In the genomic region with DNA sequence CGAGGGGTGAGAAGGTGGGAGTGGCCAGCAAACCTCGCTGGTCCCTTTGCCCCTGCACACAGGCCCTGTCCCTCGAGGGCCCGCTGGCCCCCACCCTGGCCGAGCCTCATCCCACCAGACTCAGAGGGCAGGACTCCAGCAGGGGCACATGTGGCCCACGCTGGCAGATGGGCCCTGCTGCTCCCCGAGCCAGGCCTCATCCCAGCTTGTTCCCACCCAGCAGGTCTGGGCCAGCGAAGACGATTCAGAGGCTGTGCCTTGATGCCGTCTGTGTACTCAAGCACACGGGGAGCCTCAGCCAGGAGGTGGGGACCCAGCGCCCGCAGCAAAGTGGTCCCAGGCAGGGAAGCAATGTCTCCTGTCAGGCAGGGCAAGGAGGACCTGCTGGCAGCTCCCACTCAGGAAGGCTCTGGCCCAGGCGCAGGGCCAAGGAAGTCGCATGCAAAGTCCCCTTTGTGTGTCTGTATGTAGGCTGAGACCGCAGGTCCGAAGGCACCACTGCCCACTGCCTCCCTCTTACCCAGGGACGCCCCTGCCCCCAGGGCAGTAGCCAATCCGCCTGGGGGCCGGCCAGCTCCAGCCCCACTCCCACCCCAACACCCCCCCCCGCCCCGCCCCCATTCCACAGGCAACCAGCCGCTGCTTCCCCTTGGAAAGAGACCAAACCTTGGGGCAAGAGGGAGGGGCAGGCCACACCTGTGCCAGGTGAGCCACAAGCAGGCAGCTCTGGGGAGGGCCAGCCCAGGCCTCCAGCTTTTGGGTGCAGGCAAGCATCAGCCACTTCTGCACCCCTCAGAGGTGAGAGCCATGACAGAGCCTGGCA, we compare ENCODE assay signal across 18 cellular contexts. TPM values are rescaled to one million over a fixed set of nuclear protein-coding genes. Genes with fewer than 3 reads are reported as not detected.
DNase-seq lines count a peak whose midpoint lies in the region; ATAC-seq and TF ChIP-seq lines count a peak whose summit lies in the region.
"Had no signal": no experiment of that assay in that cellular context is flagged by ENCODE, and none has a peak within 500 bp of the region (broad histone marks: within the 10 kb centered on the region; RNA-seq: fewer than 3 reads in every experiment).

No MANE protein-coding gene starts in this region.

- H3K9me3 ChIP-seq in transverse colon (peaks cover 0 to 5% of the 10 kb centered on the region in 2 donors), ovary (no peaks in the 10 kb centered on the region)
- peaks cover 0 to 8% (median 0%) of the 10 kb centered on the region in 3 experiments for H3K9me3 ChIP-seq in naive thymus-derived CD4-positive, alpha-beta T cell (ENCODE audit: control insufficient read depth in 2 of 3, low read length in 3 of 3)
- H3K9me3 ChIP-seq: psoas muscle had no signal

- peak overlapping the region; percentile 72 to 79 (median 73) for H3K27ac ChIP-seq in transverse colon
- H3K27ac ChIP-seq in naive thymus-derived CD4-positive, alpha-beta T cell (ENCODE audit: low read depth, low read length): no peak overlapping the region
- H3K27ac ChIP-seq in ovary: no peak overlapping the region
- H3K27ac ChIP-seq: epithelial cell of prostate, psoas muscle had no signal

- TF ChIP-seq POLR2A in transverse colon (IDR thresholded peaks at IDR 0.05) (no peak), ovary (IDR thresholded peaks at IDR 0.05) (no peak)

- no peak overlapping the region for H3K4me3 Mint-ChIP-seq in glutamatergic neuron (ENCODE audit: unreplicated experiment)
- no peak overlapping the region for H3K4me3 Mint-ChIP-seq in naive thymus-derived CD4-positive, alpha-beta T cell
- H3K4me3 Mint-ChIP-seq: activated CD8-positive, alpha-beta T cell treated with anti-CD3 and anti-CD28 coated beads, Interleukin-2, amount 10 ng/mL, durations not matched to agents 7 days and 5 days; CD8-positive, alpha-beta memory T cell had no signal

- H3K27me3 ChIP-seq in transverse colon (no peaks in the 10 kb centered on the region), ovary (no peaks in the 10 kb centered on the region)
- H3K27me3 ChIP-seq in naive thymus-derived CD4-positive, alpha-beta T cell (ENCODE audit: control insufficient read depth in 2 of 2, insufficient read depth in 2 of 2, low read length in 2 of 2): no peaks in the 10 kb centered on the region

- H3K4me1 Mint-ChIP-seq in glutamatergic neuron (ENCODE audit: low read depth, unreplicated experiment): no peaks in the 10 kb centered on the region
- peaks cover 14 to 28% (median 19%) of the 10 kb centered on the region in 7 donors for H3K4me1 Mint-ChIP-seq in naive thymus-derived CD4-positive, alpha-beta T cell

- ATAC-seq in naive thymus-derived CD4-positive, alpha-beta T cell: no peak
- no peak for ATAC-seq in HG03521 (IDR thresholded peaks at IDR 0.05; ENCODE audit: unreplicated experiment)
- ATAC-seq: activated CD8-positive, alpha-beta T cell treated with anti-CD3 and anti-CD28 coated beads, Interleukin-2, amount 10 ng/mL, durations not matched to agents 7 days and 5 days; psoas muscle had no signal

- peaks cover 22 to 60% (median 58%) of the 10 kb centered on the region in 4 donors for H3K4me1 ChIP-seq in transverse colon
- peaks cover 0 to 13% of the 10 kb centered on the region in 2 donors for H3K4me1 ChIP-seq in naive thymus-derived CD4-positive, alpha-beta T cell (ENCODE audit: control insufficient read depth in 2 of 2, insufficient read depth in 2 of 2, low read length in 2 of 2)
- H3K4me1 ChIP-seq in ovary (ENCODE audit: insufficient read depth): no peaks in the 10 kb centered on the region
- H3K4me1 ChIP-seq: psoas muscle had no signal

- CTCF ChIA-PET in naive thymus-derived CD4-positive, alpha-beta T cell (lab: Charles Lee): no interaction called here

- H3K27me3 Mint-ChIP-seq in glutamatergic neuron (ENCODE audit: unreplicated experiment): peaks cover 13% of the 10 kb centered on the region
- H3K27me3 Mint-ChIP-seq in naive thymus-derived CD4-positive, alpha-beta T cell: peaks cover 0 to 5% (median 0%) of the 10 kb centered on the region in 5 donors

- intact Hi-C loops in transverse colon (cut with DNase I; ENCODE audit: low total_unique reads) (no loop called here), ovary (cut with DNase I) (loop anchor here in 1 of 4 donors (10.0 kb wide), 1 partner anchor 1495 kb away; no protein-coding TSS in a partner anchor)
- intact Hi-C loops in naive thymus-derived CD4-positive, alpha-beta T cell (cut with micrococcal nuclease): loop anchor here in 1 of 2 donors (5.0 kb wide), 1 partner anchor 78 kb away; no protein-coding TSS in a partner anchor

- no peak overlapping the region for H3K27ac Mint-ChIP-seq in glutamatergic neuron (ENCODE audit: unreplicated experiment)
- peak overlapping the region in 2 of 9 donors; percentile 5 to 16 for H3K27ac Mint-ChIP-seq in naive thymus-derived CD4-positive, alpha-beta T cell
- H3K27ac Mint-ChIP-seq: activated CD8-positive, alpha-beta T cell treated with anti-CD3 and anti-CD28 coated beads, Interleukin-2, amount 10 ng/mL, durations not matched to agents 7 days and 5 days; CD8-positive, alpha-beta memory T cell had no signal

- peaks cover 9% of the 10 kb centered on the region for H3K9me3 Mint-ChIP-seq in glutamatergic neuron (ENCODE audit: unreplicated experiment)
- peaks cover 0 to 22% (median 2%) of the 10 kb centered on the region in 11 donors for H3K9me3 Mint-ChIP-seq in naive thymus-derived CD4-positive, alpha-beta T cell

- peaks cover 2% of the 10 kb centered on the region for H3K36me3 Mint-ChIP-seq in glutamatergic neuron (ENCODE audit: unreplicated experiment)
- H3K36me3 Mint-ChIP-seq in naive thymus-derived CD4-positive, alpha-beta T cell: peaks cover 0 to 2% (median 0%) of the 10 kb centered on the region in 5 donors

- in situ Hi-C loops in transverse colon (cut with MboI; ENCODE audit: low pct_ligation_motif_present in 1 of 4, low pct_unique_long_range_greater_than_20kb in 1 of 4, low sequenced_read_pairs in 3 of 4): no loop called here

- TF ChIP-seq CTCF in glutamatergic neuron (IDR thresholded peaks at IDR 0.05; ENCODE audit: partially characterized antibody, unreplicated experiment) (no peak), transverse colon (IDR thresholded peaks at IDR 0.05) (no peak), ovary (IDR thresholded peaks at IDR 0.05) (no peak)

- POLR2A ChIA-PET in naive thymus-derived CD4-positive, alpha-beta T cell (lab: Charles Lee): no interaction called here

- H3K36me3 ChIP-seq in transverse colon: no peaks in the 10 kb centered on the region
- no peaks in the 10 kb centered on the region for H3K36me3 ChIP-seq in naive thymus-derived CD4-positive, alpha-beta T cell (ENCODE audit: control insufficient read depth in 2 of 3, insufficient read depth in 3 of 3, low read length in 3 of 3)
- no peaks in the 10 kb centered on the region for H3K36me3 ChIP-seq in ovary

- TF ChIP-seq EP300 in transverse colon (IDR thresholded peaks at IDR 0.05; ENCODE audit: low read depth) (no peak), ovary (IDR thresholded peaks at IDR 0.05) (no peak)

- WGBS in transverse colon (ENCODE audit: low coverage in 1 of 2), 2 donors: 15 to 42% methylated on average over 4 to 15 of the region's 23 CpGs
- WGBS in ovary, 3 donors: 16 to 30% (median 22%) methylated on average over 21 to 23 of the region's 23 CpGs

- H3K4me3 ChIP-seq in transverse colon (no peak overlapping the region), ovary (no peak overlapping the region)
- H3K4me3 ChIP-seq in naive thymus-derived CD4-positive, alpha-beta T cell (ENCODE audit: low read length): no peak overlapping the region
- H3K4me3 ChIP-seq: psoas muscle had no signal

- DNase-seq in NCI-H748 (lab: John Stamatoyannopoulos, UW; ENCODE audit: unreplicated experiment): peak; percentile 19
- no peak for DNase-seq in NCI-H748 treated with DMSO at 0.1 percent for 48 hours (lab: John Stamatoyannopoulos, UW)
- peak; percentile 76 for DNase-seq in NCI-H69 (lab: John Stamatoyannopoulos, UW)
- peak; percentile 58 for DNase-seq in glutamatergic neuron
- peak; percentile 78 for DNase-seq in transverse colon
- DNase-seq in naive thymus-derived CD4-positive, alpha-beta T cell: no peak
- DNase-seq in ovary: no peak
- DNase-seq: activated CD8-positive, alpha-beta T cell treated with anti-CD3 and anti-CD28 coated beads, Interleukin-2, amount 10 ng/mL, durations not matched to agents 7 days and 5 days; activated effector memory CD4-positive, alpha-beta T cell treated with anti-CD3 and anti-CD28 coated beads, Interleukin-2, amount 50 U/mL, for 16 hours; anterior cingulate cortex; CD8-positive, alpha-beta memory T cell; head of caudate nucleus; islet precursor cell; NCI-H2107; psoas muscle; SW 1271 had no signal

RNA-seq across cellular contexts. Expression of gene DEGS2, which starts 9.4 kb away (rescaled TPM):
- 0.34 TPM for total RNA-seq in glutamatergic neuron (ENCODE audit: unreplicated experiment)
- 10 to 100 TPM in 3 of 4 donors, 1 to 10 TPM in 1; 4.9 to 33.2 (median 23.7) TPM for total RNA-seq in transverse colon
- 1 to 10 TPM in 1 of 5 experiments, under 1 TPM in 3, not detected in 1; 0.19 to 1.0 (median 0.32) TPM for total RNA-seq in naive thymus-derived CD4-positive, alpha-beta T cell
- polyA plus RNA-seq in naive thymus-derived CD4-positive, alpha-beta T cell: 1 to 10 TPM in 1 of 2 donors, under 1 TPM in 1; 0.51 to 1.0 TPM
- 1 to 10 TPM in 4 of 7 donors, under 1 TPM in 3; 0.45 to 7.9 (median 2.9) TPM for total RNA-seq in ovary
- polyA plus RNA-seq in ovary: 1 to 10 TPM in 1 of 2 donors, not detected in 1; 1.8 TPM

Comparison
In these comparisons a context has a peak if more than half of its experiments do, and no peak if none do; other contexts are left out.
1. DNase-seq: peak in NCI-H748 (single experiment), NCI-H69 (single experiment), glutamatergic neuron (single experiment) and transverse colon (single experiment); none in NCI-H748 treated with DMSO at 0.1 percent for 48 hours (single experiment), naive thymus-derived CD4-positive, alpha-beta T cell (0 of 9) and ovary (0 of 5).
2. H3K27ac ChIP-seq: peak in transverse colon (4 of 4); none in naive thymus-derived CD4-positive, alpha-beta T cell (single experiment) and ovary (0 of 2).